1 cellular context compared by ENCODE assay signal in genomic region chr2:38146917-38147307, GRCh38.
TF ChIP-seq lines count a peak whose summit lies in the region.

No MANE protein-coding gene starts in this region.

TF ChIP-seq in HEK293, 187 proteins besides CTCF, POLR2A, EP300 and RAD21 (continued from another document):
- TF ChIP-seq PRDM10 (tag by site-specific recombination; IDR thresholded peaks at IDR 0.05), result no peak
- no peak for TF ChIP-seq IKZF3 (tag by site-specific recombination; IDR thresholded peaks at IDR 0.05)
- no peak for TF ChIP-seq TCF7L2 (IDR thresholded peaks at IDR 0.05; ENCODE audit: borderline replicate concordance, low read depth, low read length)
- TF ChIP-seq ZNF221 (tag by site-specific recombination; IDR thresholded peaks at IDR 0.05; ENCODE audit: borderline replicate concordance), result no peak
- TF ChIP-seq ZNF175 (tag by site-specific recombination; IDR thresholded peaks at IDR 0.05), result no peak
- no peak for TF ChIP-seq ZBTB1 (tag by site-specific recombination; IDR thresholded peaks at IDR 0.05)
- TF ChIP-seq, protein P1, sequence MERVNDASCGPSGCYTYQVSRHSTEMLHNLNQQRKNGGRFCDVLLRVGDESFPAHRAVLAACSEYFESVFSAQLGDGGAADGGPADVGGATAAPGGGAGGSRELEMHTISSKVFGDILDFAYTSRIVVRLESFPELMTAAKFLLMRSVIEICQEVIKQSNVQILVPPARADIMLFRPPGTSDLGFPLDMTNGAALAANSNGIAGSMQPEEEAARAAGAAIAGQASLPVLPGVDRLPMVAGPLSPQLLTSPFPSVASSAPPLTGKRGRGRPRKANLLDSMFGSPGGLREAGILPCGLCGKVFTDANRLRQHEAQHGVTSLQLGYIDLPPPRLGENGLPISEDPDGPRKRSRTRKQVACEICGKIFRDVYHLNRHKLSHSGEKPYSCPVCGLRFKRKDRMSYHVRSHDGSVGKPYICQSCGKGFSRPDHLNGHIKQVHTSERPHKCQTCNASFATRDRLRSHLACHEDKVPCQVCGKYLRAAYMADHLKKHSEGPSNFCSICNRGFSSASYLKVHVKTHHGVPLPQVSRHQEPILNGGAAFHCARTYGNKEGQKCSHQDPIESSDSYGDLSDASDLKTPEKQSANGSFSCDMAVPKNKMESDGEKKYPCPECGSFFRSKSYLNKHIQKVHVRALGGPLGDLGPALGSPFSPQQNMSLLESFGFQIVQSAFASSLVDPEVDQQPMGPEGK (tag by site-specific recombination; IDR thresholded peaks at IDR 0.05), result peak; percentile 65
- TF ChIP-seq, protein P2, sequence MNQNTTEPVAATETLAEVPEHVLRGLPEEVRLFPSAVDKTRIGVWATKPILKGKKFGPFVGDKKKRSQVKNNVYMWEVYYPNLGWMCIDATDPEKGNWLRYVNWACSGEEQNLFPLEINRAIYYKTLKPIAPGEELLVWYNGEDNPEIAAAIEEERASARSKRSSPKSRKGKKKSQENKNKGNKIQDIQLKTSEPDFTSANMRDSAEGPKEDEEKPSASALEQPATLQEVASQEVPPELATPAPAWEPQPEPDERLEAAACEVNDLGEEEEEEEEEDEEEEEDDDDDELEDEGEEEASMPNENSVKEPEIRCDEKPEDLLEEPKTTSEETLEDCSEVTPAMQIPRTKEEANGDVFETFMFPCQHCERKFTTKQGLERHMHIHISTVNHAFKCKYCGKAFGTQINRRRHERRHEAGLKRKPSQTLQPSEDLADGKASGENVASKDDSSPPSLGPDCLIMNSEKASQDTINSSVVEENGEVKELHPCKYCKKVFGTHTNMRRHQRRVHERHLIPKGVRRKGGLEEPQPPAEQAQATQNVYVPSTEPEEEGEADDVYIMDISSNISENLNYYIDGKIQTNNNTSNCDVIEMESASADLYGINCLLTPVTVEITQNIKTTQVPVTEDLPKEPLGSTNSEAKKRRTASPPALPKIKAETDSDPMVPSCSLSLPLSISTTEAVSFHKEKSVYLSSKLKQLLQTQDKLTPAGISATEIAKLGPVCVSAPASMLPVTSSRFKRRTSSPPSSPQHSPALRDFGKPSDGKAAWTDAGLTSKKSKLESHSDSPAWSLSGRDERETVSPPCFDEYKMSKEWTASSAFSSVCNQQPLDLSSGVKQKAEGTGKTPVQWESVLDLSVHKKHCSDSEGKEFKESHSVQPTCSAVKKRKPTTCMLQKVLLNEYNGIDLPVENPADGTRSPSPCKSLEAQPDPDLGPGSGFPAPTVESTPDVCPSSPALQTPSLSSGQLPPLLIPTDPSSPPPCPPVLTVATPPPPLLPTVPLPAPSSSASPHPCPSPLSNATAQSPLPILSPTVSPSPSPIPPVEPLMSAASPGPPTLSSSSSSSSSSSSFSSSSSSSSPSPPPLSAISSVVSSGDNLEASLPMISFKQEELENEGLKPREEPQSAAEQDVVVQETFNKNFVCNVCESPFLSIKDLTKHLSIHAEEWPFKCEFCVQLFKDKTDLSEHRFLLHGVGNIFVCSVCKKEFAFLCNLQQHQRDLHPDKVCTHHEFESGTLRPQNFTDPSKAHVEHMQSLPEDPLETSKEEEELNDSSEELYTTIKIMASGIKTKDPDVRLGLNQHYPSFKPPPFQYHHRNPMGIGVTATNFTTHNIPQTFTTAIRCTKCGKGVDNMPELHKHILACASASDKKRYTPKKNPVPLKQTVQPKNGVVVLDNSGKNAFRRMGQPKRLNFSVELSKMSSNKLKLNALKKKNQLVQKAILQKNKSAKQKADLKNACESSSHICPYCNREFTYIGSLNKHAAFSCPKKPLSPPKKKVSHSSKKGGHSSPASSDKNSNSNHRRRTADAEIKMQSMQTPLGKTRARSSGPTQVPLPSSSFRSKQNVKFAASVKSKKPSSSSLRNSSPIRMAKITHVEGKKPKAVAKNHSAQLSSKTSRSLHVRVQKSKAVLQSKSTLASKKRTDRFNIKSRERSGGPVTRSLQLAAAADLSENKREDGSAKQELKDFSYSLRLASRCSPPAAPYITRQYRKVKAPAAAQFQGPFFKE (tag by site-specific recombination; IDR thresholded peaks at IDR 0.05; ENCODE audit: borderline replicate concordance), result no peak
- peak; percentile 42; the same call in 1 of the 2 replicates for TF ChIP-seq ZEB2 (tag by site-specific recombination; IDR thresholded peaks at IDR 0.05)
- TF ChIP-seq ZNF350 (tag by site-specific recombination; IDR thresholded peaks at IDR 0.05), result no peak
- TF ChIP-seq ZBTB7A (tag by site-specific recombination; IDR thresholded peaks at IDR 0.05; ENCODE audit: low read depth), result no peak
- TF ChIP-seq SP2 (tag by site-specific recombination; IDR thresholded peaks at IDR 0.05), result no peak
- TF ChIP-seq ZNF394 (tag by site-specific recombination; IDR thresholded peaks at IDR 0.05; ENCODE audit: borderline replicate concordance), result no peak
- TF ChIP-seq SP3 (tag by site-specific recombination; IDR thresholded peaks at IDR 0.05), result peak; percentile 22; the same call in 1 of the 2 replicates
- TF ChIP-seq, protein P3, sequence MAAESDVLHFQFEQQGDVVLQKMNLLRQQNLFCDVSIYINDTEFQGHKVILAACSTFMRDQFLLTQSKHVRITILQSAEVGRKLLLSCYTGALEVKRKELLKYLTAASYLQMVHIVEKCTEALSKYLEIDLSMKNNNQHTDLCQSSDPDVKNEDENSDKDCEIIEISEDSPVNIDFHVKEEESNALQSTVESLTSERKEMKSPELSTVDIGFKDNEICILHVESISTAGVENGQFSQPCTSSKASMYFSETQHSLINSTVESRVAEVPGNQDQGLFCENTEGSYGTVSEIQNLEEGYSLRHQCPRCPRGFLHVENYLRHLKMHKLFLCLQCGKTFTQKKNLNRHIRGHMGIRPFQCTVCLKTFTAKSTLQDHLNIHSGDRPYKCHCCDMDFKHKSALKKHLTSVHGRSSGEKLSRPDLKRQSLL (tag by site-specific recombination; IDR thresholded peaks at IDR 0.05), result no peak
- peak; percentile 69 for TF ChIP-seq GLIS1 (tag by site-specific recombination; IDR thresholded peaks at IDR 0.05)
- TF ChIP-seq ZNF2 (tag by site-specific recombination; IDR thresholded peaks at IDR 0.05), result no peak
- TF ChIP-seq ZNF518A (tag by site-specific recombination; conservative IDR thresholded peaks at IDR 0.05; ENCODE audit: low read depth), result no peak
- TF ChIP-seq SP7 (tag by site-specific recombination; IDR thresholded peaks at IDR 0.05), result peak; percentile 52; the same call in 1 of the 2 replicates
- no peak for TF ChIP-seq REPIN1 (tag by site-specific recombination; IDR thresholded peaks at IDR 0.05; ENCODE audit: low read depth)
- no peak for TF ChIP-seq ZNF660 (tag by site-specific recombination; IDR thresholded peaks at IDR 0.05)
- peak; percentile 88 for TF ChIP-seq ZBTB21 (tag by site-specific recombination; IDR thresholded peaks at IDR 0.05)
- TF ChIP-seq ZXDB (tag by site-specific recombination; IDR thresholded peaks at IDR 0.05), result no peak
- TF ChIP-seq ZNF404 (tag by site-specific recombination; IDR thresholded peaks at IDR 0.05), result no peak
- TF ChIP-seq ZNF514 (tag by site-specific recombination; IDR thresholded peaks at IDR 0.05), result no peak
- no peak for TF ChIP-seq ZNF621 (tag by site-specific recombination; IDR thresholded peaks at IDR 0.05)
- 0 out of 2 replicates have a peak, but pooled peaks have one; percentile 22 for TF ChIP-seq ZNF24 (tag by site-specific recombination; IDR thresholded peaks at IDR 0.05)
